ENCODE assay signal across 21 cellular contexts in the genomic region with DNA sequence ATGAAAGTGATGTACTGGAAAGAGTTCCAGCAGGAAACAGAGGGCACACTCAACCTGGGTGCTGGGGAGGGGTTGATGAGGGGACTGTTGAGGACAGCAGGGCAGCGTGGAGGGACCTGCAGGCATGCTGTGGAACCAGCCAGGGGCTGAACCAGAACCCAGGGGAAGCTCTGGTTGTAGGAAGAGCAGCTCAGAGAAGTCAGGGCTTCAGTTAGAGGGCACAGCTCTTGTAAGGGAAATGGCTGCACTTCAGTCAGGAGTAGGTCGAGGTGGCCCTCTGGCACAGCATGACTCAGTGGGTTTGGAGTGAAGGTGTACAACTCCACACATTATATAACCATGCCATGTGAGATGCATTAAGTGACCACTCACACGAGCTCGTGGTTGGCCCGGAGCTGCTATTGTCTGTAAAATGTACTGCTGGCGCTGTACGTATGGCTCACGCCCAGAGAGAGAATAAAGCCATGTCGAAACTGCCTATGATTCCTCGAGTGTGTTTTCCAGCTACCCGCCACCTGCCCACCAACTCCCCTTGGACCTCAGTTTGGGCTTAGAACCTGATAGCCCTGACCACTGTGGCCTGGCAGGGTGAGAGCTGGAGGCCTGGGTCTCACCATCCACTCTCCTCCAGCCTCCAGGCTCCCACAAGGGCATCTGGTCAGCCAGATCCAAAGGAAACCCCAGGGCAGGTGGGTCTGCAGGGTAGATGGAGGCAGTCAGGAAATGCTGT.
DNase-seq lines count a peak whose midpoint lies in the region; ATAC-seq, FAIRE-seq and TF ChIP-seq lines count a peak whose summit lies in the region.
"Had no signal": no experiment of that assay in that cellular context is flagged by ENCODE, and none has a peak within 500 bp of the region (broad histone marks: within the 10 kb centered on the region; RNA-seq: fewer than 3 reads in every experiment).

No MANE protein-coding gene starts in this region.

- no peaks in the 10 kb centered on the region for H3K36me3 ChIP-seq in H1 (ENCODE audit: control insufficient read depth in 2 of 4, insufficient read depth in 4 of 4, low read length in 3 of 4)
- H3K36me3 ChIP-seq in vagina, result no peaks in the 10 kb centered on the region
- no peaks in the 10 kb centered on the region for H3K36me3 ChIP-seq in breast epithelium
- H3K36me3 ChIP-seq: HAP-1 had no signal

- no peak for TF ChIP-seq POLR2A in H1 (IDR thresholded peaks at IDR 0.05; ENCODE audit: control extremely low read depth in 1 of 2, low read depth in 2 of 2, low read length in 2 of 2)
- no peak for TF ChIP-seq POLR2A in vagina (IDR thresholded peaks at IDR 0.05)
- no peak for TF ChIP-seq POLR2A in breast epithelium (IDR thresholded peaks at IDR 0.05)

- H3K23me2 ChIP-seq in H1 (ENCODE audit: low read depth, low read length), result peaks cover 4% of the 10 kb centered on the region; the same call in 1 of the 2 replicates

- no peak overlapping the region for H3K14ac ChIP-seq in H1 (ENCODE audit: insufficient read length)

- no peak for FAIRE-seq in H1 (lab: Jason Lieb, UNC)

- no peaks in the 10 kb centered on the region for H3K79me2 ChIP-seq in H1 (ENCODE audit: control insufficient read depth in 1 of 2, insufficient read depth in 2 of 2, low read length in 2 of 2)

- no peak overlapping the region for H2AFZ ChIP-seq in H1 (ENCODE audit: low read length)

- H3K79me1 ChIP-seq in H1 (ENCODE audit: low read depth, low read length), result no peaks in the 10 kb centered on the region

- no peak overlapping the region for H2BK120ac ChIP-seq in H1 (replicated peaks; ENCODE audit: low read depth, low read length)

- H2BK15ac ChIP-seq in H1 (ENCODE audit: low read length), result no peak overlapping the region

- TF ChIP-seq CTCF in H1 (IDR thresholded peaks at IDR 0.05; ENCODE audit: control extremely low read depth in 1 of 3, insufficient read depth in 1 of 3, low read depth in 1 of 3, low read length in 3 of 3) (no peak), vagina (IDR thresholded peaks at IDR 0.05) (no peak), breast epithelium (IDR thresholded peaks at IDR 0.05) (no peak)

- H3K4ac ChIP-seq in H1 (replicated peaks; ENCODE audit: insufficient read length, low read depth, low read length), result no peak overlapping the region

- WGBS in H1 (ENCODE audit: extremely low coverage in 1 of 2, insufficient coverage in 1 of 2, insufficient read length in 1 of 2, insufficient replicate concordance in 2 of 2, low coverage in 1 of 2, low lambda C conversion rate in 2 of 2, missing lambda C conversion rate in 1 of 2), 2 experiments, result 90% methylated on average over 11 of the region's 11 CpGs; no CpG with 5 or more reads in 1 of the 2 experiments

- DNase-seq in cardiac septum (ENCODE audit: low spot score), result peak; percentile 33
- no peak for DNase-seq in Right ventricle myocardium inferior (ENCODE audit: missing footprints)
- DNase-seq in H1 (ENCODE audit: low read depth in 1 of 2, low spot score in 2 of 2), result peak in 1 of 2 experiments; percentile 26
- peak; percentile 29 for DNase-seq in posterior vena cava (ENCODE audit: low spot score)
- DNase-seq in vagina (ENCODE audit: extremely low spot score in 2 of 2), result peak; percentile 16 to 64
- DNase-seq in middle frontal gyrus (ENCODE audit: extremely low spot score, low spot score), result no peak
- DNase-seq in breast epithelium (ENCODE audit: low spot score in 2 of 2), result no peak
- no peak for DNase-seq in dedifferentiated amniotic fluid mesenchymal stem cell (ENCODE audit: extremely low spot score)
- DNase-seq: 8988T; C1 segment of cervical spinal cord; DMS 273 treated with DMSO at 0.1 percent for 48 hours; EL; Karpas-422; MM.1S; NCI-H1105; NCI-H187; NCI-H69; NK-92 treated with Interleukin-12 subunit alpha and Interleukin-12 subunit beta, amount 100 ng/mL, for 24 hours; OCI-M1 had no signal

- H3K4me2 ChIP-seq in H1 (ENCODE audit: insufficient read depth in 1 of 2, low read depth in 2 of 2, low read length in 2 of 2), result no peak overlapping the region

- H4K5ac ChIP-seq in H1 (ENCODE audit: insufficient read length, low read depth, low read length), result no peak overlapping the region

- POLR2A ChIA-PET in H1 (lab: Charles Lee; ENCODE audit: partially characterized antibody), result no interaction called here

- no peak overlapping the region for H4K91ac ChIP-seq in H1 (replicated peaks; ENCODE audit: insufficient read length, low read length)

- intact Hi-C loops in cardiac septum (cut with DNase I) (no loop called here), Right ventricle myocardium inferior (cut with DNase I) (no loop called here), posterior vena cava (cut with DNase I) (no loop called here), vagina (cut with DNase I) (no loop called here), breast epithelium (cut with DNase I; ENCODE audit: low total_unique reads) (no loop called here)

- CTCF ChIA-PET in H1 (lab: Charles Lee; ENCODE audit: partially characterized antibody), result interaction anchor here (0.6 to 3.1 kb wide), 5 partner anchors 10 to 33 kb away, joined by 3 to 16 read pairs (median 4); no protein-coding TSS in a partner anchor

- no peaks in the 10 kb centered on the region for H4K20me1 ChIP-seq in H1 (replicated peaks in 1 of 2; ENCODE audit: control insufficient read depth in 1 of 2, insufficient read depth in 2 of 2, low read length in 2 of 2)

- no peak overlapping the region for H3K18ac ChIP-seq in H1 (ENCODE audit: extremely low read depth, low read length)

- H2BK20ac ChIP-seq in H1 (ENCODE audit: low read length), result no peak overlapping the region

- no peak overlapping the region for H3K9ac ChIP-seq in H1 (replicated peaks in 1 of 4; ENCODE audit: extremely low read depth in 1 of 4, low read depth in 3 of 4, low read length in 3 of 4)

- 0 out of 2 replicates have a peak overlapping the region, but pooled peaks have one; percentile 31 for H4K8ac ChIP-seq in H1 (ENCODE audit: extremely low read depth, insufficient read depth, low read length)

- no peak for TF ChIP-seq RAD21 in H1 (IDR thresholded peaks at IDR 0.05 in 1 of 2, conservative IDR thresholded peaks at IDR 0.05 in 1 of 2; ENCODE audit: low read depth in 2 of 2, low read length in 2 of 2)

- no peaks in the 10 kb centered on the region for H3K4me1 ChIP-seq in H1 (replicated peaks in 1 of 4; ENCODE audit: control insufficient read depth in 3 of 4, insufficient read depth in 4 of 4, low read length in 3 of 4)
- H3K4me1 ChIP-seq in vagina, result no peaks in the 10 kb centered on the region
- H3K4me1 ChIP-seq in breast epithelium, result no peaks in the 10 kb centered on the region
- H3K4me1 ChIP-seq: HAP-1 had no signal

- H2BK5ac ChIP-seq in H1 (ENCODE audit: low read depth, low read length), result no peak overlapping the region

- no peak overlapping the region for H3K56ac ChIP-seq in H1 (replicated peaks; ENCODE audit: insufficient read length, low read depth, low read length)

- H3K27me3 ChIP-seq in H1 (replicated peaks in 1 of 4; ENCODE audit: control insufficient read depth in 3 of 4, extremely low read depth in 1 of 4, insufficient read depth in 3 of 4, low read length in 3 of 4), result no peaks in the 10 kb centered on the region; a peak in 1 of 7 replicates
- H3K27me3 ChIP-seq in vagina, result no peaks in the 10 kb centered on the region
- no peaks in the 10 kb centered on the region for H3K27me3 ChIP-seq in breast epithelium

- no peak overlapping the region for H2AK5ac ChIP-seq in H1 (ENCODE audit: low read depth, low read length)

- H3K9me3 ChIP-seq in H1 (ENCODE audit: insufficient read depth in 2 of 2, low read depth in 1 of 2, low read length in 1 of 2), result no peaks in the 10 kb centered on the region
- H3K9me3 ChIP-seq in vagina, result no peaks in the 10 kb centered on the region
- no peaks in the 10 kb centered on the region for H3K9me3 ChIP-seq in breast epithelium
- H3K9me3 ChIP-seq: HAP-1 had no signal

- TF ChIP-seq EP300 in H1 (IDR thresholded peaks at IDR 0.05; ENCODE audit: borderline replicate concordance in 1 of 2, low read depth in 2 of 2, low read length in 2 of 2), result no peak

- ATAC-seq in Right ventricle myocardium inferior, result no peak

- H3K23ac ChIP-seq in H1 (ENCODE audit: insufficient read length), result no peak overlapping the region

- H3K4me3 ChIP-seq in H1 (ENCODE audit: extremely low read depth in 1 of 4, insufficient read depth in 2 of 4, low read depth in 3 of 4, low read length in 4 of 4) (no peak overlapping the region), vagina (no peak overlapping the region), breast epithelium (no peak overlapping the region)
- H3K4me3 ChIP-seq: HAP-1 had no signal

- H2BK12ac ChIP-seq in H1 (ENCODE audit: low read depth, low read length), result peak overlapping the region; percentile 27; the same call in 1 of the 2 replicates

- H3K27ac ChIP-seq in H1 (ENCODE audit: low read depth, low read length) (no peak overlapping the region), vagina (no peak overlapping the region), breast epithelium (no peak overlapping the region)
- H3K27ac ChIP-seq: RWPE1 had no signal

TF ChIP-seq in H1, 55 proteins besides CTCF, POLR2A, EP300 and RAD21 (continues in another document):
- TF ChIP-seq SP2 (IDR thresholded peaks at IDR 0.05; ENCODE audit: low read length) (no peak), PHF8 (conservative IDR thresholded peaks at IDR 0.05; ENCODE audit: low read depth, low read length) (no peak), HDAC2 (IDR thresholded peaks at IDR 0.05; ENCODE audit: borderline replicate concordance in 1 of 2, low read depth in 2 of 2, low read length in 2 of 2) (no peak), GABPA (IDR thresholded peaks at IDR 0.05; ENCODE audit: borderline replicate concordance, insufficient read depth, low read length) (no peak), BACH1 (IDR thresholded peaks at IDR 0.05; ENCODE audit: low read length) (no peak), FOSL1 (IDR thresholded peaks at IDR 0.05; ENCODE audit: insufficient read depth, low read depth, low read length) (no peak), RXRA (IDR thresholded peaks at IDR 0.05; ENCODE audit: insufficient read depth, low read depth, low read length) (no peak), GTF2F1 (IDR thresholded peaks at IDR 0.05; ENCODE audit: borderline replicate concordance, low read depth, low read length) (no peak), NANOG (IDR thresholded peaks at IDR 0.05; ENCODE audit: insufficient read depth, low read depth, low read length, poor library complexity, severe bottlenecking) (no peak), TAF7 (optimal IDR thresholded peaks at IDR 0.05; ENCODE audit: borderline replicate concordance, low read depth, low read length) (no peak)
- TF ChIP-seq, protein P1, sequence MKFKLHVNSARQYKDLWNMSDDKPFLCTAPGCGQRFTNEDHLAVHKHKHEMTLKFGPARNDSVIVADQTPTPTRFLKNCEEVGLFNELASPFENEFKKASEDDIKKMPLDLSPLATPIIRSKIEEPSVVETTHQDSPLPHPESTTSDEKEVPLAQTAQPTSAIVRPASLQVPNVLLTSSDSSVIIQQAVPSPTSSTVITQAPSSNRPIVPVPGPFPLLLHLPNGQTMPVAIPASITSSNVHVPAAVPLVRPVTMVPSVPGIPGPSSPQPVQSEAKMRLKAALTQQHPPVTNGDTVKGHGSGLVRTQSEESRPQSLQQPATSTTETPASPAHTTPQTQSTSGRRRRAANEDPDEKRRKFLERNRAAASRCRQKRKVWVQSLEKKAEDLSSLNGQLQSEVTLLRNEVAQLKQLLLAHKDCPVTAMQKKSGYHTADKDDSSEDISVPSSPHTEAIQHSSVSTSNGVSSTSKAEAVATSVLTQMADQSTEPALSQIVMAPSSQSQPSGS (IDR thresholded peaks at IDR 0.05; ENCODE audit: low read length), result no peak

Comparison
In these comparisons a context has a peak if more than half of its experiments do, and no peak if none do; other contexts are left out.
1. DNase-seq: peak in cardiac septum (single experiment), posterior vena cava (single experiment) and vagina (2 of 2); none in Right ventricle myocardium inferior (single experiment), middle frontal gyrus (single experiment), breast epithelium (0 of 2) and dedifferentiated amniotic fluid mesenchymal stem cell (single experiment).